In the genomic region with DNA sequence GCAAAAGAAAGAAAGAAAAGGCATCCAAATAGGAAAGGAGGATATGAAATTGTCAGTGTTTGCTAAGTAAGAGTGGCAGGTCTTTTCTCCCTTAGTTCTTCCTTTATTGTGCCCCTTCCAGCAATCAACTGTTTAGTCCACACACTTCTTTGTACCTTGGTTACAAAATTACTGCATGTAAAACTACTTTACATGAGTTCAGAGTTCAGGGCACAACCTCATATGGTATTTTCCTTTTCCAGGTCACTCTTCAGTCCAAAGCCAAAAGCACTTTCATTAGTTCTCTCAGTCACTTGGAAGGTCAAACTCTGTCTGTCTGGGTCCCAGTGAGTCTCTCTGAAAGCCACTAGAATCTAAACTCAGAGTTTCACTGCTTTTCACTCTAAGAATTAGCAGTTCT, we compare ENCODE assay signal across 33 cellular contexts.
DNase-seq lines count a peak whose midpoint lies in the region; ATAC-seq, FAIRE-seq and TF ChIP-seq lines count a peak whose summit lies in the region.
"Had no signal": no experiment of that assay in that cellular context is flagged by ENCODE, and none has a peak within 500 bp of the region (broad histone marks: within the 10 kb centered on the region; RNA-seq: fewer than 3 reads in every experiment).

No MANE protein-coding gene starts in this region.

- H3K79me2 ChIP-seq in HepG2 (ENCODE audit: insufficient read depth, low read length), result no peaks in the 10 kb centered on the region

- in situ Hi-C loops in HepG2 (cut with HindIII; ENCODE audit: extremely low pct_ligation_motif_present, low pct_unique_long_range_greater_than_20kb), result no loop called here

- no peak for TF ChIP-seq POLR2A in HepG2 (IDR thresholded peaks at IDR 0.05; ENCODE audit: insufficient read depth in 1 of 2, low read depth in 2 of 2, low read length in 2 of 2)
- no peak for TF ChIP-seq POLR2A in right lobe of liver (IDR thresholded peaks at IDR 0.05)

- CTCF ChIA-PET in HepG2 (lab: Yijun Ruan, JAX; ENCODE audit: low intra/inter-chr PET ratio, low total read pairs), result no interaction called here

- DNase-seq in HepG2 (ENCODE audit: low spot score) (no peak), right lobe of liver (no peak), NK-92 (lab: John Stamatoyannopoulos, UW; ENCODE audit: unreplicated experiment) (no peak), DMS 273 (lab: John Stamatoyannopoulos, UW; ENCODE audit: unreplicated experiment) (no peak), GM19238 (ENCODE audit: insufficient read length, low spot score) (no peak)
- DNase-seq: 8988T; ACHN; AML-193; BE2C; C1 segment of cervical spinal cord; Caco-2; Calu3; CD4-positive, alpha-beta memory T cell; CD4-positive, alpha-beta T cell; CD4-positive, CD25-positive, alpha-beta regulatory T cell; CD8-positive, alpha-beta memory T cell; CD8-positive, alpha-beta T cell; COR-L47; DMS 273 treated with DMSO at 0.1 percent for 48 hours; DMS153; DMS53; DMS79; DMS79 treated with DMSO at 0.1 percent for 48 hours; DND-41; EL had no signal

- no peak overlapping the region for H3K4me2 ChIP-seq in HepG2 (ENCODE audit: low read depth, low read length)
- H3K4me2 ChIP-seq: A549; BLaER1; BLaER1 treated with 17β-estradiol and CSF1 and Interleukin-3, amounts not matched to agents 10 nM and 100 nM had no signal

- TF ChIP-seq CTCF in HepG2 (CRISPR knock-in tag; IDR thresholded peaks at IDR 0.05) (no peak), liver (IDR thresholded peaks at IDR 0.05; ENCODE audit: low read depth, low read length, missing input control) (no peak), right lobe of liver (IDR thresholded peaks at IDR 0.05) (no peak)

- no TSS peak for BruUV-seq in HepG2 (replicated peaks; lab: Mats Ljungman, UMichigan)

- H3K27ac ChIP-seq in HepG2 (ENCODE audit: extremely low read length, insufficient read depth, low read length) (no peak overlapping the region), liver (ENCODE audit: low read depth in 1 of 2, low read length in 2 of 2) (peak overlapping the region; percentile 65 to 79), right lobe of liver (peak overlapping the region; percentile 35 to 80 (median 69))
- H3K27ac ChIP-seq: 22Rv1; A549; BLaER1; BLaER1 treated with 17β-estradiol and CSF1 and Interleukin-3, amounts not matched to agents 10 nM and 100 nM; C4-2B had no signal

- H3K9me3 ChIP-seq in HepG2 (ENCODE audit: low read length), result no peaks in the 10 kb centered on the region
- H3K9me3 ChIP-seq in liver (ENCODE audit: control insufficient read depth in 4 of 4, low read length in 3 of 4), result peaks cover 0 to 9% (median 3%) of the 10 kb centered on the region in 4 donors
- H3K9me3 ChIP-seq in right lobe of liver, result no peaks in the 10 kb centered on the region
- H3K9me3 ChIP-seq: BE2C had no signal

- H3K4me1 ChIP-seq in HepG2 (ENCODE audit: insufficient read depth, low read length) (peaks cover 18% of the 10 kb centered on the region), liver (ENCODE audit: control insufficient read depth in 4 of 4, insufficient read depth in 4 of 4, low read length in 3 of 4) (peaks cover 11 to 54% (median 45%) of the 10 kb centered on the region in 4 donors), right lobe of liver (peaks cover 0 to 48% (median 23%) of the 10 kb centered on the region in 4 donors)
- H3K4me1 ChIP-seq: BE2C; BLaER1; BLaER1 treated with 17β-estradiol and CSF1 and Interleukin-3, amounts not matched to agents 10 nM and 100 nM; Caco-2 had no signal

- intact Hi-C loops in HepG2 (cut with micrococcal nuclease; ENCODE audit: unreplicated experiment) (no loop called here), right lobe of liver (cut with DNase I) (no loop called here)

- no peak for ATAC-seq in HepG2
- peak in 3 of 4 donors; percentile 1 to 39 (median 7) for ATAC-seq in right lobe of liver
- ATAC-seq: A549; CD8-positive, alpha-beta T cell had no signal

- H3K36me3 ChIP-seq in HepG2 (replicated peaks in 1 of 2; ENCODE audit: control insufficient read depth in 1 of 2, insufficient read depth in 2 of 2, low read length in 2 of 2) (no peaks in the 10 kb centered on the region), liver (ENCODE audit: control insufficient read depth in 4 of 4, insufficient read depth in 3 of 4, low read depth in 1 of 4, low read length in 3 of 4) (peaks cover 0 to 2% (median 0%) of the 10 kb centered on the region in 4 donors), right lobe of liver (no peaks in the 10 kb centered on the region)
- H3K36me3 ChIP-seq: BE2C, BLaER1 had no signal

- H3K4me3 ChIP-seq in HepG2 (replicated peaks in 1 of 3; ENCODE audit: insufficient read depth in 1 of 3, low read depth in 2 of 3, low read length in 3 of 3) (no peak overlapping the region), liver (ENCODE audit: low read depth in 1 of 3, low read length in 3 of 3) (no peak overlapping the region), right lobe of liver (no peak overlapping the region)
- H3K4me3 ChIP-seq: A549; BLaER1; BLaER1 treated with 17β-estradiol and CSF1 and Interleukin-3, amounts not matched to agents 10 nM and 100 nM had no signal

- no peak overlapping the region for H2AFZ ChIP-seq in HepG2 (ENCODE audit: low read length)

- TF ChIP-seq RAD21 in HepG2 (CRISPR knock-in tag; IDR thresholded peaks at IDR 0.05) (no peak), liver (IDR thresholded peaks at IDR 0.05) (no peak)

- H4K20me1 ChIP-seq in HepG2 (ENCODE audit: insufficient read depth, low read length), result no peaks in the 10 kb centered on the region
- H4K20me1 ChIP-seq: BLaER1; BLaER1 treated with 17β-estradiol and CSF1 and Interleukin-3, amounts not matched to agents 10 nM and 100 nM had no signal

- H3K9ac ChIP-seq in HepG2 (ENCODE audit: insufficient read depth, low read depth, low read length) (no peak overlapping the region), liver (ENCODE audit: low read depth in 1 of 2, low read length in 2 of 2) (no peak overlapping the region)
- H3K9ac ChIP-seq: BLaER1; BLaER1 treated with 17β-estradiol and CSF1 and Interleukin-3, amounts not matched to agents 10 nM and 100 nM had no signal

- no peak for FAIRE-seq in HepG2 (lab: Jason Lieb, UNC)
- FAIRE-seq: A204.1, A549, D721Med had no signal

- POLR2A ChIA-PET in HepG2 (lab: Yijun Ruan, JAX), result no interaction called here

- no peak for TF ChIP-seq EP300 in HepG2 (IDR thresholded peaks at IDR 0.05; ENCODE audit: low read depth in 2 of 2, low read length in 2 of 2)
- TF ChIP-seq EP300 in HepG2 (CRISPR knock-in tag; IDR thresholded peaks at IDR 0.05; ENCODE audit: borderline replicate concordance), result no peak

- no peaks in the 10 kb centered on the region for H3K27me3 ChIP-seq in HepG2 (ENCODE audit: control insufficient read depth in 1 of 2, insufficient read depth in 2 of 2, low read length in 2 of 2)
- no peaks in the 10 kb centered on the region for H3K27me3 ChIP-seq in liver (ENCODE audit: control insufficient read depth in 4 of 4, insufficient read depth in 4 of 4, low read length in 3 of 4)
- no peaks in the 10 kb centered on the region for H3K27me3 ChIP-seq in right lobe of liver
- H3K27me3 ChIP-seq: BE2C; BLaER1; BLaER1 treated with 17β-estradiol and CSF1 and Interleukin-3, amounts not matched to agents 10 nM and 100 nM had no signal

TF ChIP-seq in HepG2, 621 proteins besides CTCF, POLR2A, EP300 and RAD21:
- TF ChIP-seq SP2 (CRISPR knock-in tag; IDR thresholded peaks at IDR 0.05), result no peak
- no peak for TF ChIP-seq GABPA (IDR thresholded peaks at IDR 0.05; ENCODE audit: low read depth, low read length)
- TF ChIP-seq GABPA (CRISPR knock-in tag; IDR thresholded peaks at IDR 0.05; ENCODE audit: low read depth), result peak; percentile 45; the same call in 1 of the 2 replicates

TF ChIP-seq in liver, 16 proteins besides CTCF, POLR2A, EP300 and RAD21:
- TF ChIP-seq, protein P1, sequence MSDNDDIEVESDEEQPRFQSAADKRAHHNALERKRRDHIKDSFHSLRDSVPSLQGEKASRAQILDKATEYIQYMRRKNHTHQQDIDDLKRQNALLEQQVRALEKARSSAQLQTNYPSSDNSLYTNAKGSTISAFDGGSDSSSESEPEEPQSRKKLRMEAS (IDR thresholded peaks at IDR 0.05), result no peak
- TF ChIP-seq FOXA2 (IDR thresholded peaks at IDR 0.05) (no peak), FOXA1 (IDR thresholded peaks at IDR 0.05) (no peak), YY1 (IDR thresholded peaks at IDR 0.05) (no peak), TAF1 (conservative IDR thresholded peaks at IDR 0.05) (no peak), ATF3 (IDR thresholded peaks at IDR 0.05) (no peak), REST (IDR thresholded peaks at IDR 0.05) (no peak), GABPA (IDR thresholded peaks at IDR 0.05 in 1 of 2, conservative IDR thresholded peaks at IDR 0.05 in 1 of 2) (no peak), HNF4A (conservative IDR thresholded peaks at IDR 0.05) (peak; percentile 59 to 60), SP1 (IDR thresholded peaks at IDR 0.05) (peak; percentile 42), RXRA (IDR thresholded peaks at IDR 0.05) (peak; percentile 51 to 53), HNF4G (IDR thresholded peaks at IDR 0.05) (no peak)
